9 cellular contexts compared by ENCODE assay signal in the genomic region with DNA sequence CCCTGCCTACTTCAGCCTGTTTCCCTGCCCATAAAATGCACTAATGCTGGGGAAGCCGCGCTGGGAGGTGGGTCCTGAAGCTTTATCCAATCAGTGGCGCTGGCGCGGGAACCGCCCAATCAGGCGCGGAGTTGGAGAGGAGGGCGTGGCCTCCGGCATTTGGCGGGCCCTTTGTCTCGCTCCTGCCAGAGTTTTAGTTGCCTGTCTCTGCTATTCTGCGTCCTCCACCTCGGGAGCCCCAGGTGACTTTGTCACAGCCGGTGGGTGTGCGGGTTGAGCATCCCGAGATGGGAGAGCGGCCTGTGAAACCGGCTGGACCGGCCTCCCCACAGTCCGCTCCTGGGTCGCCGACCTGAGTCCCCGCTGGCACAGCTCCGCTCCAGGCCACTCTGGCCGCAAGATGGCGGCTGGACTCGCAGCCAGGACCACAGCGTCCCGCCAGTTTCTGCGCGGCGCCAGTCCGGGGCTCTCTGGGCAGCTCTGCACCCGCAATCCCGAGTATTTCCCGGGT. TPM values are rescaled to one million over a fixed set of nuclear protein-coding genes. Genes with fewer than 3 reads are reported as not detected.
DNase-seq lines count a peak whose midpoint lies in the region; ATAC-seq and TF ChIP-seq lines count a peak whose summit lies in the region.
"Had no signal": no experiment of that assay in that cellular context is flagged by ENCODE, and none has a peak within 500 bp of the region (broad histone marks: within the 10 kb centered on the region; RNA-seq: fewer than 3 reads in every experiment).

No MANE protein-coding gene starts in this region.

- H4K20me1 ChIP-seq in hepatocyte (ENCODE audit: insufficient read depth, poor library complexity, severe bottlenecking), result no peaks in the 10 kb centered on the region

- no peaks in the 10 kb centered on the region for H3K9me2 ChIP-seq in hepatocyte (replicated peaks; ENCODE audit: insufficient read depth)

- peak; percentile 94 for ATAC-seq in GM19438 (IDR thresholded peaks at IDR 0.05; ENCODE audit: low read depth, unreplicated experiment)

- peak; percentile 29 to 75 (median 61) for DNase-seq in T-helper 1 cell
- peak; percentile 87 for DNase-seq in hepatocyte (ENCODE audit: low spot score)
- DNase-seq in type B pancreatic cell (ENCODE audit: extremely low spot score, unreplicated experiment), result peak; percentile 94
- DNase-seq in COLO829 (ENCODE audit: low spot score), result no peak
- no peak for DNase-seq in NCI-H1436 (lab: John Stamatoyannopoulos, UW)

- H3K36me3 ChIP-seq in hepatocyte (replicated peaks; ENCODE audit: insufficient read depth, low read depth) (no peaks in the 10 kb centered on the region), rectal smooth muscle tissue (ENCODE audit: control insufficient read depth, insufficient read depth, low read length) (no peaks in the 10 kb centered on the region)

- no peak overlapping the region for H3K9ac ChIP-seq in rectal smooth muscle tissue (ENCODE audit: low read length)

- H3K4me3 Mint-ChIP-seq in type B pancreatic cell, result peak overlapping the region; percentile 89

- peak; percentile 9 for TF ChIP-seq CTCF in hepatocyte (IDR thresholded peaks at IDR 0.05; ENCODE audit: poor library complexity)
- no peak for TF ChIP-seq CTCF in type B pancreatic cell (conservative IDR thresholded peaks at IDR 0.05)

- H3K4me1 Mint-ChIP-seq in type B pancreatic cell (ENCODE audit: unreplicated experiment), result peaks cover under 1% of the 10 kb centered on the region

- peak overlapping the region; percentile 75 for H2AFZ ChIP-seq in hepatocyte

- peak overlapping the region; percentile 24 for H3K4me3 ChIP-seq in hepatocyte
- H3K4me3 ChIP-seq in rectal smooth muscle tissue (ENCODE audit: low read length), result peak overlapping the region; percentile 70
- H3K4me3 ChIP-seq: SK-N-MC had no signal

- H3K27ac Mint-ChIP-seq in type B pancreatic cell, result peak overlapping the region; percentile 84

- peaks cover 4% of the 10 kb centered on the region for H3K9me3 Mint-ChIP-seq in type B pancreatic cell

- H3K36me3 Mint-ChIP-seq in type B pancreatic cell, result peaks cover 7% of the 10 kb centered on the region

- H3K27me3 ChIP-seq in hepatocyte (no peaks in the 10 kb centered on the region), rectal smooth muscle tissue (ENCODE audit: control insufficient read depth, insufficient read depth, low read length) (no peaks in the 10 kb centered on the region)

- WGBS in hepatocyte (ENCODE audit: low lambda C conversion rate, missing lambda C conversion rate), result 27% methylated on average over 37 of the region's 37 CpGs

- H3K4me2 ChIP-seq in hepatocyte, result peak overlapping the region; percentile 79

- H3K27me3 Mint-ChIP-seq in type B pancreatic cell, result no peaks in the 10 kb centered on the region

- H3K27ac ChIP-seq in angular gyrus (ENCODE audit: low read depth, low read length), result peak overlapping the region; percentile 68
- no peak overlapping the region for H3K27ac ChIP-seq in hepatocyte
- H3K27ac ChIP-seq in rectal smooth muscle tissue (ENCODE audit: low read depth, low read length), result no peak overlapping the region
- H3K27ac ChIP-seq: SK-N-MC had no signal

- no peaks in the 10 kb centered on the region for H3K9me3 ChIP-seq in hepatocyte (ENCODE audit: low read depth)

- no peaks in the 10 kb centered on the region for H3K4me1 ChIP-seq in hepatocyte (ENCODE audit: insufficient read depth)
- H3K4me1 ChIP-seq in rectal smooth muscle tissue (ENCODE audit: control insufficient read depth, insufficient read depth, low read length), result peaks cover 4% of the 10 kb centered on the region

- H3K79me2 ChIP-seq in hepatocyte, result no peaks in the 10 kb centered on the region

RNA-seq across cellular contexts. Expression of gene ZNF429, which starts 30.7 kb away (rescaled TPM):
- 19.1 and 19.9 TPM in 2 replicates for total RNA-seq in hepatocyte
- 12.8 and 15.5 TPM in 2 replicates for polyA plus RNA-seq in hepatocyte
- total RNA-seq in type B pancreatic cell (ENCODE audit: low replicate concordance), result 18.2 and 20.6 TPM in 2 replicates

Comparison
In these comparisons a context has a peak if more than half of its experiments do, and no peak if none do; other contexts are left out.
1. DNase-seq: peak in T-helper 1 cell (5 of 5), hepatocyte (single experiment) and type B pancreatic cell (single experiment); none in COLO829 (single experiment) and NCI-H1436 (single experiment).